Comparison of ENCODE assay signal across 8 cellular contexts in the genomic region with DNA sequence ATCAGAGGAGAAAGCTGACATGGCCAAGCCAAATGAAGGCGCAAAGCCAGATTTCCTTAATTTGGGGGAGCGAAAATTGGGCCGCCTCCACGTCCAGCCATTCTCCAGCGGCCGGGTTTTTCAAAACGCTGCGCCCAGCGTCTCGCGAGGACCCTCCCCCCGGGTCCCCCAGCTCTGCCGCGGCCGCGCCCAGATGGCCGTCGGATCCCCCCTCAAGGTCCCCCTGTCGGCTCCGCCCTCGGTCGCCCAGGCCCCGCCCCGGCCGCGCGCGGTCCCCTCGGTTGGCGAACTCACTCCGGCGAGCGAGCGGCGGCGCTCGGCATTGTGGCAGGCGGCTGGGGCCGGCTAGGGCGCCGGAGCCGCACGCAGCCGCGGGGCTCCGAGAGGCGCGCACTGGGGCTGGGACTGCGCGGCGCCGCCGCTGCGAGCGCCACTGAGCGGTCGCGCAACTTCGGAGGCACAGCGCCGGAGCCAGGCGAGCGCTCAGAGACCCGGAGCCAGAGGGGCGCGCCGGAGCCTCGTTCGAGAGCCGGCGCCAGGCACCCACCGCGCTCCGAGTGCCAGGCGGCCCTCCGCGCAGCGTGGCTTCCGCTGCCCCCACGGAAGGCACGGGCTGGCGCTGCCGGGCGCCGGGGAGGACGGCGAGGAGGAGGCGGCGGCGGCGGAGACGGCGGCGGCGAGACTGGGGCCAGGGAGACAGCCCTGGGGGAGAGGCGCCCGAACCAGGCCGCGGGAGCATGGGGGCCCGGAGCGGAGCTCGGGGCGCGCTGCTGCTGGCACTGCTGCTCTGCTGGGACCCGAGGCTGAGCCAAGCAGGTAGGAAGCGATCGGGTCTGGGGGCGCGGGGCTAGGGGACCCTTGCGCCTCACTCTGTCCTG. TPM values are rescaled to one million over a fixed set of nuclear protein-coding genes. Genes with fewer than 3 reads are reported as not detected.
DNase-seq lines count a peak whose midpoint lies in the region; ATAC-seq and TF ChIP-seq lines count a peak whose summit lies in the region.

A gene (plus strand): TSS at position 322 of the 878 bp plus-strand sequence. CDS start 416 bp downstream, at position 738.

- CTCF ChIA-PET in HEK293T (lab: Yijun Ruan, JAX), result no interaction called here

- H3K4me3 ChIP-seq in epithelial cell of proximal tubule (ENCODE audit: low read depth, low read length), result peak within 1 kb of the TSS; percentile 49

- DNase-seq in AG09319 (ENCODE audit: extremely low read depth, low read depth), result peak; percentile 72
- DNase-seq in HEK293T (ENCODE audit: extremely low spot score), result peak; percentile 88
- peak; percentile 88 for DNase-seq in NCI-H748 (lab: John Stamatoyannopoulos, UW; ENCODE audit: unreplicated experiment)
- DNase-seq in activated T-cell treated with anti-CD3 and anti-CD28 coated beads for 48 hours (ENCODE audit: low read depth), result peak; percentile 64
- DNase-seq in epithelial cell of proximal tubule (ENCODE audit: low read depth), result no peak
- peak; percentile 93 for DNase-seq in midbrain (lab: John Stamatoyannopoulos, UW)
- DNase-seq in stimulated activated CD8-positive, alpha-beta memory T cell treated with anti-CD3 and anti-CD28 coated beads, Interleukin-15, amount 100 ng/mL, for 24 hours (ENCODE audit: low read depth), result peak; percentile 33

- POLR2A ChIA-PET in HEK293T (lab: Yijun Ruan, JAX), result interaction anchor here (0.7 to 1.4 kb wide), 4 partner anchors 23 to 81 kb away, joined by 3 to 8 read pairs (median 6); no protein-coding TSS in a partner anchor

- ATAC-seq in GM21723 (IDR thresholded peaks at IDR 0.05; ENCODE audit: unreplicated experiment), result no peak

- TF ChIP-seq CTCF in AG09319 (IDR thresholded peaks at IDR 0.05; ENCODE audit: low read depth, low read length) (peak; percentile 11; the same call in 1 of the 2 replicates), epithelial cell of proximal tubule (conservative IDR thresholded peaks at IDR 0.05; ENCODE audit: low read depth, low read length) (peak; percentile 5)

TF ChIP-seq in HEK293T, 16 proteins besides CTCF, POLR2A, EP300 and RAD21:
- TF ChIP-seq LEF1 (IDR thresholded peaks at IDR 0.05; ENCODE audit: borderline replicate concordance), result peak; percentile 83; the same call in 1 of the 2 replicates
- no peak for TF ChIP-seq ZNF384 (IDR thresholded peaks at IDR 0.05)
- TF ChIP-seq BHLHE40 (IDR thresholded peaks at IDR 0.05; ENCODE audit: borderline replicate concordance), result no peak
- TF ChIP-seq, protein P1, sequence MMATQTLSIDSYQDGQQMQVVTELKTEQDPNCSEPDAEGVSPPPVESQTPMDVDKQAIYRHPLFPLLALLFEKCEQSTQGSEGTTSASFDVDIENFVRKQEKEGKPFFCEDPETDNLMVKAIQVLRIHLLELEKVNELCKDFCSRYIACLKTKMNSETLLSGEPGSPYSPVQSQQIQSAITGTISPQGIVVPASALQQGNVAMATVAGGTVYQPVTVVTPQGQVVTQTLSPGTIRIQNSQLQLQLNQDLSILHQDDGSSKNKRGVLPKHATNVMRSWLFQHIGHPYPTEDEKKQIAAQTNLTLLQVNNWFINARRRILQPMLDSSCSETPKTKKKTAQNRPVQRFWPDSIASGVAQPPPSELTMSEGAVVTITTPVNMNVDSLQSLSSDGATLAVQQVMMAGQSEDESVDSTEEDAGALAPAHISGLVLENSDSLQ (IDR thresholded peaks at IDR 0.05), result no peak
- no peak for TF ChIP-seq L3MBTL2 (conservative IDR thresholded peaks at IDR 0.05)
- TF ChIP-seq SUZ12 (IDR thresholded peaks at IDR 0.05), result no peak
- TF ChIP-seq FOXM1 (IDR thresholded peaks at IDR 0.05; ENCODE audit: borderline replicate concordance), result peak; percentile 60; the same call in 1 of the 2 replicates
- no peak for TF ChIP-seq HDGF (IDR thresholded peaks at IDR 0.05; ENCODE audit: borderline replicate concordance)
- TF ChIP-seq FOXK2 (IDR thresholded peaks at IDR 0.05), result no peak
- no peak for TF ChIP-seq CTBP1 (IDR thresholded peaks at IDR 0.05; ENCODE audit: borderline replicate concordance)
- no peak for TF ChIP-seq ELF4 (IDR thresholded peaks at IDR 0.05)
- no peak for TF ChIP-seq FOXA1 (IDR thresholded peaks at IDR 0.05)
- 0 out of 2 replicates have a peak, but pooled peaks have one; percentile 43 for TF ChIP-seq ARNT (IDR thresholded peaks at IDR 0.05)

RNA-seq across cellular contexts. Expression of the gene that starts here (rescaled TPM):
- total RNA-seq in epithelial cell of proximal tubule, result 0.63 and 0.65 TPM in 2 replicates
